Comparison of ENCODE assay signal across 8 cellular contexts in the genomic region with DNA sequence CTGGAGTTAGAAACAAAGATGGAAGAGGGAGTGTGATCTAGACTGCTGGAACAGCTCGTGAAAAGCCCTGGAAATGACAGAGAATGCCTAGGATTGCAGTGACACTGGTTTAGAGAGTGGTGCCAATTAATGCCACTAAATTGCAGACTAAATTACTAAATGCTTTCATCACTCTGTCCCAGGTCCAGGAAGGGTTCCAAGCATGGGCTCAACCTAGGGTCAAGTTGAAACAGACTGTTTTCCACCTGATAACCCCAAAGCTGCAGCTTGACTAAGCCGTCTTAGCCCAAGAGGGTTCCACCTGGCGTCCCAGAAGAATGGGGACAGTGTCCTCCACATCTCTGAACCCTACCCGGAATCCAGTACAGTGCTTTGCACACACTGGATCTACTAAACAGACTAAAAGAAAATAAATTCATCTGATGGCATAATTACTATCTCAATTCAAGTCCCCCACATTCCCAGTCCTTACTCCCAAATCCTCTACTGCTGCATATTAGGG. TPM values are rescaled to one million over a fixed set of nuclear protein-coding genes. Genes with fewer than 3 reads are reported as not detected.
DNase-seq lines count a peak whose midpoint lies in the region; ATAC-seq and TF ChIP-seq lines count a peak whose summit lies in the region.

No MANE protein-coding gene starts in this region.

- H3K36me3 ChIP-seq in A673 (ENCODE audit: insufficient read depth, low read length, poor library complexity, severe bottlenecking) (no peaks in the 10 kb centered on the region), osteoblast (ENCODE audit: insufficient read depth, low read length) (no peaks in the 10 kb centered on the region)

- H2AFZ ChIP-seq in osteoblast (ENCODE audit: low read length) = no peak overlapping the region

- H3K4me2 ChIP-seq in osteoblast (ENCODE audit: insufficient read depth, low read length) = peak overlapping the region; percentile 72

- peaks cover 3% of the 10 kb centered on the region for H3K27me3 Mint-ChIP-seq in IgD-negative memory B cell
- peaks cover 11% of the 10 kb centered on the region for H3K27me3 Mint-ChIP-seq in dendritic cell treated with granulocyte-macrophage colony-stimulating factor and Interleukin-4, amounts not matched to agents 40 ng/mL and 50 ng/mL, for 4 days

- in situ Hi-C loops in KBM-7 (cut with MboI; ENCODE audit: low pct_unique_long_range_greater_than_20kb, low sequenced_read_pairs) = no loop called here

- no peak for DNase-seq in A673 (ENCODE audit: low spot score)
- DNase-seq in osteoblast (ENCODE audit: insufficient read length, low spot score, missing footprints) = no peak
- DNase-seq in DMS153 (lab: John Stamatoyannopoulos, UW) = no peak
- no peak for DNase-seq in AG08396 (ENCODE audit: low spot score)
- DNase-seq in KBM-7 = no peak

- peak overlapping the region; percentile 74 for H3K4me3 ChIP-seq in A673 (ENCODE audit: low read depth, low read length, poor library complexity, severe bottlenecking)
- peak overlapping the region; percentile 48 for H3K4me3 ChIP-seq in osteoblast (ENCODE audit: insufficient read depth, low read length)

- BruUV-seq in A673 (replicated peaks; lab: Mats Ljungman, UMichigan) = no TSS peak

- peak overlapping the region; percentile 88 to 98 (median 89) for H3K27ac Mint-ChIP-seq in IgD-negative memory B cell
- H3K27ac Mint-ChIP-seq in dendritic cell treated with granulocyte-macrophage colony-stimulating factor and Interleukin-4, amounts not matched to agents 40 ng/mL and 50 ng/mL, for 4 days = peak overlapping the region; percentile 93

- peak overlapping the region; percentile 74 to 86 (median 84) for H3K4me3 Mint-ChIP-seq in IgD-negative memory B cell
- H3K4me3 Mint-ChIP-seq in dendritic cell treated with granulocyte-macrophage colony-stimulating factor and Interleukin-4, amounts not matched to agents 40 ng/mL and 50 ng/mL, for 4 days = no peak overlapping the region

- H3K27ac ChIP-seq in A673 (ENCODE audit: low read depth, low read length, poor library complexity, severe bottlenecking) (no peak overlapping the region), osteoblast (ENCODE audit: low read depth, low read length) (peak overlapping the region; percentile 75)

- no peaks in the 10 kb centered on the region for H3K9me3 ChIP-seq in A673 (ENCODE audit: low read depth, low read length, poor library complexity, severe bottlenecking)
- no peaks in the 10 kb centered on the region for H3K9me3 ChIP-seq in osteoblast (ENCODE audit: low read depth, low read length)

- H3K9me3 Mint-ChIP-seq in IgD-negative memory B cell = no peaks in the 10 kb centered on the region
- no peaks in the 10 kb centered on the region for H3K9me3 Mint-ChIP-seq in dendritic cell treated with granulocyte-macrophage colony-stimulating factor and Interleukin-4, amounts not matched to agents 40 ng/mL and 50 ng/mL, for 4 days

- intact Hi-C loops in A673 (cut with micrococcal nuclease; ENCODE audit: unreplicated experiment) = loop anchor here (5.0 to 10.0 kb wide), 2 partner anchors 71 to 279 kb away; a partner anchor contains a TSS
- intact Hi-C loops in dendritic cell treated with granulocyte-macrophage colony-stimulating factor and Interleukin-4, amounts not matched to agents 40 ng/mL and 50 ng/mL, for 4 days (cut with micrococcal nuclease) = loop anchor here (10.0 kb wide), 2 partner anchors 159 to 269 kb away; no protein-coding TSS in a partner anchor

- H3K36me3 Mint-ChIP-seq in IgD-negative memory B cell = peaks cover 1% of the 10 kb centered on the region
- peaks cover 5% of the 10 kb centered on the region for H3K36me3 Mint-ChIP-seq in dendritic cell treated with granulocyte-macrophage colony-stimulating factor and Interleukin-4, amounts not matched to agents 40 ng/mL and 50 ng/mL, for 4 days (ENCODE audit: low read depth)

- H3K27me3 ChIP-seq in A673 (replicated peaks; ENCODE audit: insufficient read depth, low read depth, low read length, poor library complexity) = peaks cover 12% of the 10 kb centered on the region
- no peaks in the 10 kb centered on the region for H3K27me3 ChIP-seq in osteoblast (ENCODE audit: insufficient read depth, low read length)

- POLR2A ChIA-PET in A673 (lab: Charles Lee; ENCODE audit: low non-redundant PET) = interaction anchor here (1.4 kb wide), 1 partner anchor 10 kb away, joined by 12 read pairs; no protein-coding TSS in a partner anchor

- CTCF ChIA-PET in A673 (lab: Charles Lee) = interaction anchor here (0.7 to 1.2 kb wide), 3 partner anchors 75 to 160 kb away, joined by 3 to 4 read pairs (median 4); no protein-coding TSS in a partner anchor

- H3K4me1 ChIP-seq in A673 (ENCODE audit: insufficient read depth, low read length, poor library complexity, severe bottlenecking) = peaks cover 19% of the 10 kb centered on the region
- H3K4me1 ChIP-seq in osteoblast (ENCODE audit: insufficient read depth, low read length) = peaks cover 27% of the 10 kb centered on the region

- peaks cover 19 to 44% (median 20%) of the 10 kb centered on the region in 3 donors for H3K4me1 Mint-ChIP-seq in IgD-negative memory B cell
- H3K4me1 Mint-ChIP-seq in dendritic cell treated with granulocyte-macrophage colony-stimulating factor and Interleukin-4, amounts not matched to agents 40 ng/mL and 50 ng/mL, for 4 days (ENCODE audit: low read depth) = peaks cover 61% of the 10 kb centered on the region

- H4K20me1 ChIP-seq in osteoblast (ENCODE audit: insufficient read depth, low read length) = peaks cover 24% of the 10 kb centered on the region

- peaks cover 37% of the 10 kb centered on the region for H3K79me2 ChIP-seq in osteoblast (ENCODE audit: insufficient read depth, low read length)

- TF ChIP-seq CTCF in A673 (conservative IDR thresholded peaks at IDR 0.05; ENCODE audit: low read depth, low read length) (no peak), osteoblast (IDR thresholded peaks at IDR 0.05; ENCODE audit: extremely low read depth, low read depth, low read length) (no peak)

- ATAC-seq in HG03457 (IDR thresholded peaks at IDR 0.05; ENCODE audit: unreplicated experiment) = no peak

RNA-seq across cellular contexts. Expression of a gene that starts 1.1 kb away (rescaled TPM):
- 46.4 and 47.0 TPM in 2 replicates for total RNA-seq in A673 (2021)
- 39.3 TPM for polyA plus RNA-seq in IgD-negative memory B cell
- 21.0 and 21.8 TPM in 2 replicates for total RNA-seq in osteoblast

RNA-seq across cellular contexts. Expression of a gene that starts 39.2 kb away (rescaled TPM):
- 46.0 and 46.2 TPM in 2 replicates for total RNA-seq in A673 (2021)
- 0.26 TPM for polyA plus RNA-seq in IgD-negative memory B cell
- total RNA-seq in osteoblast = 8.0 and 9.7 TPM in 2 replicates

RNA-seq across cellular contexts. Expression of a gene that starts 41.3 kb away (rescaled TPM):
- total RNA-seq in A673 (2021) (25.7 and 32.5 TPM in 2 replicates), osteoblast (10.6 and 12.3 TPM in 2 replicates)
- polyA plus RNA-seq in IgD-negative memory B cell = 8.9 TPM
